ENCODE assay signal across 11 cellular contexts in the genomic region with DNA sequence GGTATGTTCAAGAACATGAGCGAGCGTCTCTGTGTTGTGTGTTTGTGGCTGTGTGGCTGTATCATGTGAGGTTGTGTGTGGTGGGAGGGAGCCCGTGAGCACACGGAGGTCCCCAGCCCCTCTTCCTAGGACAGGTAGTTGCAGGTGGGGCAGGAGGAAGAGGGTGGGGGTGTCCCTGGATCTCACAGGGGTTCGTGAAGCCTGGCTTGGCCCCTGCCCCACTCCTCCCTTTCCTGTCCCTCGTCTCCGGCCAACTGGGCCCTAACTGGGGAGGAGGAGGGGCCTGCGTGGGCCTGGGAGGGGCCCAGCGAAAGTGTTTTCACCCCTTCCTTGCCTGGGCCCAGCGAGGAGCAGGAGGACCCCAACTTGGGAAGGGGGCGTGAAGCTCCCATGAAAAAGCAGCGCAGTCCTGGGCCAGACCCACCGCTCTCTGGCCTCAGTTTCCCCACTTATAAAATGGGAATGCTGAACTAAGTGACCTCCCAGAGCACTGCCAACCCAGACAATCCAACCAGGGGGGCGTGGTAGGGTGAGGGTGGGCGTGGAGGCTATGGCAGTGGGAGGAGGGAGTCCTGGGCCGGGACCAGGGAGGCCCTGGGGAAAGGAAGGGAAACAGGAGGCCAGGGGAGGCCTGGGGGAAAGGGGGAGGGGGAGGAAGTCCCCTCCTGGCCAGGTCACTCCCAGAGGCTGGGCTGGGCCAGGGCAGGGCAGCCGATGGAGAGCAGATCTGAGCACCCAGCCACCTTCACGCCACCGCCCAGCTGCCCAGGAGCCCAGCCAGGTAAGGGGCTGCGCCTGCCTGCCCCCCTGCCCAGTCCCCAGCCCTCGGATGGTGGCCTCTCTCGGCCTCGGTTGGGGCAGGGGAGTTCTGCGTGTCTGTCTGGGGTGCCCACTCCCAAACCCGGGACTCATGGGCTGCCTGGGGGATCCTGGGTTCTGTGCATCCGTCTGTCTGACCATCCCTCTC. TPM values are rescaled to one million over a fixed set of nuclear protein-coding genes. Genes with fewer than 3 reads are reported as not detected.
A peak's percentile ranks its signal among the peaks of the same experiment; 100 is the strongest.
DNase-seq lines count a peak whose midpoint lies in the region; ATAC-seq lines count a peak whose summit lies in the region.
"Had no signal": no experiment of that assay in that cellular context is flagged by ENCODE, and none has a peak within 500 bp of the region (broad histone marks: within the 10 kb centered on the region; RNA-seq: fewer than 3 reads in every experiment).

AVPR2 (plus strand) TSS at position 683 of the 967 bp plus-strand sequence. CDS start 473 bp downstream, outside the sequence.

- no peaks in the 10 kb centered on the region for H3K36me3 ChIP-seq in CD4-positive, alpha-beta memory T cell (ENCODE audit: insufficient read depth, low read length)
- peaks cover 33% of the 10 kb centered on the region for H3K36me3 ChIP-seq in KOPT-K1 (ENCODE audit: insufficient read depth, low read length)
- H3K36me3 ChIP-seq: neural progenitor cell had no signal

- H3K36me3 Mint-ChIP-seq in CD4-positive, alpha-beta memory T cell, result peaks cover 0 to 4% of the 10 kb centered on the region in 2 donors
- H3K36me3 Mint-ChIP-seq in activated naive CD8-positive, alpha-beta T cell treated with anti-CD3 and anti-CD28 coated beads, Interleukin-2, amount 10 ng/mL, durations not matched to agents 7 days and 5 days, result no peaks in the 10 kb centered on the region
- H3K36me3 Mint-ChIP-seq in naive thymus-derived CD8-positive, alpha-beta T cell, result peaks cover 0 to 7% (median 0%) of the 10 kb centered on the region in 3 donors
- H3K36me3 Mint-ChIP-seq: neural progenitor cell had no signal

- H3K9me3 Mint-ChIP-seq in CD4-positive, alpha-beta memory T cell, result no peaks in the 10 kb centered on the region
- H3K9me3 Mint-ChIP-seq in activated naive CD8-positive, alpha-beta T cell treated with anti-CD3 and anti-CD28 coated beads, Interleukin-2, amount 10 ng/mL, durations not matched to agents 7 days and 5 days, result no peaks in the 10 kb centered on the region
- H3K9me3 Mint-ChIP-seq in naive thymus-derived CD8-positive, alpha-beta T cell, result peaks cover 0 to 3% (median 0%) of the 10 kb centered on the region in 9 donors

- POLR2A ChIA-PET in CD4-positive, alpha-beta memory T cell (lab: Charles Lee; ENCODE audit: partially characterized antibody), result interaction anchor here (1.4 to 13.7 kb wide), 3 partner anchors 8 to 63 kb away, joined by 4 to 222 read pairs (median 5); partner anchors contain the start of gene ARHGAP4
- POLR2A ChIA-PET in activated naive CD8-positive, alpha-beta T cell treated with anti-CD3 and anti-CD28 coated beads, Interleukin-2, amount 10 ng/mL, durations not matched to agents 7 days and 5 days (lab: Charles Lee), result no interaction called here
- POLR2A ChIA-PET in naive thymus-derived CD8-positive, alpha-beta T cell (lab: Charles Lee), result interaction anchor here (0.8 to 11.6 kb wide), 5 partner anchors 10 to 112 kb away, joined by 3 to 144 read pairs (median 3); partner anchors contain the start of gene ARHGAP4

- H3K9me3 ChIP-seq in CD4-positive, alpha-beta memory T cell (ENCODE audit: control insufficient read depth in 1 of 2, low read length in 2 of 2), result no peaks in the 10 kb centered on the region
- no peaks in the 10 kb centered on the region for H3K9me3 ChIP-seq in KOPT-K1 (ENCODE audit: insufficient read depth, low read length, poor library complexity, severe bottlenecking)

- H3K4me1 ChIP-seq in CD4-positive, alpha-beta memory T cell (ENCODE audit: insufficient read depth, low read length), result peaks cover 40% of the 10 kb centered on the region
- H3K4me1 ChIP-seq: neural progenitor cell had no signal

- no peak for DNase-seq in CD4-positive, alpha-beta memory T cell
- DNase-seq in activated naive CD8-positive, alpha-beta T cell treated with anti-CD3 and anti-CD28 coated beads, Interleukin-2, amount 10 ng/mL, durations not matched to agents 7 days and 5 days, result no peak
- DNase-seq in naive thymus-derived CD8-positive, alpha-beta T cell, result no peak
- DNase-seq in SIG-M5 (lab: John Stamatoyannopoulos, UW), result no peak
- no peak for DNase-seq in hepatic stellate cell (ENCODE audit: low spot score)
- no peak for DNase-seq in GM03348 (ENCODE audit: low spot score)
- no peak for DNase-seq in DMS53 treated with DMSO at 0.1 percent for 48 hours (lab: John Stamatoyannopoulos, UW; ENCODE audit: unreplicated experiment)
- DNase-seq: MM.1S; stimulated activated CD4-positive, alpha-beta T cell treated with anti-CD3 and anti-CD28 coated beads, Interleukin-2, amount 100 ng/mL, for 24 hours had no signal

- H3K27ac ChIP-seq in CD4-positive, alpha-beta memory T cell (ENCODE audit: low read depth, low read length), result no peak within 1 kb of the TSS
- H3K27ac ChIP-seq in KOPT-K1 (ENCODE audit: low read depth, low read length, poor library complexity, severe bottlenecking), result peak within 1 kb of the TSS; percentile 59
- H3K27ac ChIP-seq: neural progenitor cell had no signal

- no peak within 1 kb of the TSS for H3K4me3 ChIP-seq in CD4-positive, alpha-beta memory T cell (ENCODE audit: low read length in 2 of 2)
- H3K4me3 ChIP-seq: neural progenitor cell had no signal

- H3K4me1 Mint-ChIP-seq in CD4-positive, alpha-beta memory T cell, result peaks cover 25 to 52% (median 35%) of the 10 kb centered on the region in 4 donors
- H3K4me1 Mint-ChIP-seq in activated naive CD8-positive, alpha-beta T cell treated with anti-CD3 and anti-CD28 coated beads, Interleukin-2, amount 10 ng/mL, durations not matched to agents 7 days and 5 days, result peaks cover 30% of the 10 kb centered on the region
- peaks cover 27 to 58% (median 51%) of the 10 kb centered on the region in 4 donors for H3K4me1 Mint-ChIP-seq in naive thymus-derived CD8-positive, alpha-beta T cell

- CTCF ChIA-PET in CD4-positive, alpha-beta memory T cell (lab: Charles Lee; ENCODE audit: partially characterized antibody), result interaction anchor here (1.6 kb wide), 1 partner anchor 46 kb away, joined by 3 read pairs; no protein-coding TSS in a partner anchor

- no peaks in the 10 kb centered on the region for H3K27me3 Mint-ChIP-seq in CD4-positive, alpha-beta memory T cell
- H3K27me3 Mint-ChIP-seq in activated naive CD8-positive, alpha-beta T cell treated with anti-CD3 and anti-CD28 coated beads, Interleukin-2, amount 10 ng/mL, durations not matched to agents 7 days and 5 days, result no peaks in the 10 kb centered on the region
- peaks cover 0 to 1% (median 0%) of the 10 kb centered on the region in 5 donors for H3K27me3 Mint-ChIP-seq in naive thymus-derived CD8-positive, alpha-beta T cell

- ATAC-seq in activated naive CD8-positive, alpha-beta T cell treated with anti-CD3 and anti-CD28 coated beads, Interleukin-2, amount 10 ng/mL, durations not matched to agents 7 days and 5 days (ENCODE audit: low read depth), result peak; percentile 17
- ATAC-seq in naive thymus-derived CD8-positive, alpha-beta T cell, result peak; percentile 11 to 48

- H3K27me3 ChIP-seq in CD4-positive, alpha-beta memory T cell (ENCODE audit: insufficient read depth, low read length), result no peaks in the 10 kb centered on the region
- H3K27me3 ChIP-seq: neural progenitor cell had no signal

- intact Hi-C loops in CD4-positive, alpha-beta memory T cell (cut with micrococcal nuclease), result loop anchor here (5.0 kb wide), 1 partner anchor 87 kb away; no protein-coding TSS in a partner anchor

- H3K4me3 Mint-ChIP-seq in CD4-positive, alpha-beta memory T cell, result peak within 1 kb of the TSS; percentile 33 to 82 (median 60)
- H3K4me3 Mint-ChIP-seq in activated naive CD8-positive, alpha-beta T cell treated with anti-CD3 and anti-CD28 coated beads, Interleukin-2, amount 10 ng/mL, durations not matched to agents 7 days and 5 days, result peak within 1 kb of the TSS; percentile 28
- peak within 1 kb of the TSS; percentile 36 to 75 (median 62) for H3K4me3 Mint-ChIP-seq in naive thymus-derived CD8-positive, alpha-beta T cell

- peak within 1 kb of the TSS; percentile 57 to 85 (median 73) for H3K27ac Mint-ChIP-seq in CD4-positive, alpha-beta memory T cell
- peak within 1 kb of the TSS; percentile 82 for H3K27ac Mint-ChIP-seq in activated naive CD8-positive, alpha-beta T cell treated with anti-CD3 and anti-CD28 coated beads, Interleukin-2, amount 10 ng/mL, durations not matched to agents 7 days and 5 days
- H3K27ac Mint-ChIP-seq in naive thymus-derived CD8-positive, alpha-beta T cell, result peak within 1 kb of the TSS; percentile 53 to 97 (median 75)
- H3K27ac Mint-ChIP-seq: neural progenitor cell had no signal

RNA-seq across cellular contexts. Expression of gene AVPR2, which starts in this region (rescaled TPM):
- total RNA-seq in CD4-positive, alpha-beta memory T cell, result not detected
- under 1 TPM in 1 of 2 donors, not detected in 1; 0.15 TPM for polyA plus RNA-seq in CD4-positive, alpha-beta memory T cell
- not detected for total RNA-seq in activated naive CD8-positive, alpha-beta T cell treated with anti-CD3 and anti-CD28 coated beads, Interleukin-2, amount 10 ng/mL, durations not matched to agents 7 days and 5 days
- total RNA-seq in naive thymus-derived CD8-positive, alpha-beta T cell, result not detected
- polyA plus RNA-seq in naive thymus-derived CD8-positive, alpha-beta T cell, result not detected

Comparison
In these comparisons a context has a peak if more than half of its experiments do, and no peak if none do; other contexts are left out.
1. Peak in ATAC-seq in activated naive CD8-positive, alpha-beta T cell treated with anti-CD3 and anti-CD28 coated beads, Interleukin-2, amount 10 ng/mL, durations not matched to agents 7 days and 5 days; RNA of the gene not detected or under 1 TPM.
2. Peak in ATAC-seq in naive thymus-derived CD8-positive, alpha-beta T cell; RNA of the gene not detected or under 1 TPM.